In the genomic region with DNA sequence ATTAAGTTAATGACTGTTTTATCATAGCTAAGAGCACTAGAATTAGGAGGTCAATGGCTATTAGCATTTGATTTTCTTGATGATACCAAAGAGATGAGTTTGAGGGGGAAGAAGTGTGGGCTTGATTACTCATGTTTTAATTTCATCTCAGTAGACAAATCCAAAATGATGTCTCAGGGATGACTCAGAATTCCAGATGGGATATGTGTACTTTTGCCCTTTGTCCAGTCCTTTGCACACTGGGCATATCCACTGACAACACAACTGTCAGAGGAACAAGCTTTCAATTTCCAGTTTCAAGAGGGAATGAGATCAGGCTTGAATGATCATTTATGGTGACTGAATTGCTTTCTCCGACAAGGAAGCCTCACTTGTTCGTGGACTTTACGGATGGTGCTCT, we compare ENCODE assay signal across 22 cellular contexts.
DNase-seq lines count a peak whose midpoint lies in the region; ATAC-seq, FAIRE-seq and TF ChIP-seq lines count a peak whose summit lies in the region.
"Had no signal": no experiment of that assay in that cellular context is flagged by ENCODE, and none has a peak within 500 bp of the region (broad histone marks: within the 10 kb centered on the region; RNA-seq: fewer than 3 reads in every experiment).

No MANE protein-coding gene starts in this region.

- H3K9me3 ChIP-seq in keratinocyte (ENCODE audit: control insufficient read depth, low read depth, low read length): no peaks in the 10 kb centered on the region
- H3K9me3 ChIP-seq in spleen: peaks cover 0 to 5% (median 0%) of the 10 kb centered on the region in 8 donors
- H3K9me3 ChIP-seq: vagina had no signal

- intact Hi-C loops in activated T-helper 1 cell treated with anti-CD3 and anti-CD28 coated beads, Interleukin-12 subunit alpha, Interleukin-12 subunit beta, Interleukin-2, Interleukin-4 antibody, amounts not matched to agents 30 ng/mL and 10 ng/mL and 1 ng/mL, durations not matched to agents 14 hours and 24 hours and 36 hours (cut with micrococcal nuclease): no loop called here
- intact Hi-C loops in spleen (cut with DNase I; ENCODE audit: low total_unique reads): no loop called here

- peaks cover 2% of the 10 kb centered on the region for H3K27me3 Mint-ChIP-seq in activated T-helper 1 cell treated with anti-CD3 and anti-CD28 coated beads, Interleukin-12 subunit alpha, Interleukin-12 subunit beta, Interleukin-2, Interleukin-4 antibody, amounts not matched to agents 30 ng/mL and 10 ng/mL and 1 ng/mL, durations not matched to agents 14 hours and 24 hours and 36 hours (ENCODE audit: insufficient read depth)
- H3K27me3 Mint-ChIP-seq: activated CD8-positive, alpha-beta T cell treated with anti-CD3 and anti-CD28 coated beads for 36 hours; activated naive CD8-positive, alpha-beta T cell treated with anti-CD3 and anti-CD28 coated beads, Interleukin-2, amount 10 ng/mL, durations not matched to agents 7 days and 5 days; stimulated activated naive CD8-positive, alpha-beta T cell treated with anti-CD3 and anti-CD28 coated beads, Interleukin-15, amount 100 ng/mL, for 72 hours had no signal

- DNase-seq in AG10803 (ENCODE audit: low read depth): peak; percentile 42
- DNase-seq in HS-5 (ENCODE audit: low read depth): peak; percentile 67
- DNase-seq in astrocyte of the hippocampus (ENCODE audit: low read depth, low spot score): peak; percentile 6
- DNase-seq in keratinocyte (ENCODE audit: low read depth, low spot score): peak; percentile 7
- no peak for DNase-seq in activated T-helper 1 cell treated with anti-CD3 and anti-CD28 coated beads, Interleukin-12 subunit alpha, Interleukin-12 subunit beta, Interleukin-2, Interleukin-4 antibody, amounts not matched to agents 30 ng/mL and 10 ng/mL and 1 ng/mL, durations not matched to agents 14 hours and 24 hours and 36 hours (ENCODE audit: low spot score)
- no peak for DNase-seq in spleen
- DNase-seq: activated CD8-positive, alpha-beta T cell treated with anti-CD3 and anti-CD28 coated beads for 36 hours; activated naive CD8-positive, alpha-beta T cell treated with anti-CD3 and anti-CD28 coated beads, Interleukin-2, amount 10 ng/mL, durations not matched to agents 7 days and 5 days; activated T-cell treated with anti-CD3 and anti-CD28 coated beads, Interleukin-2, amount 50 U/mL, for 72 hours; central memory CD4-positive, alpha-beta T cell; effector memory CD4-positive, alpha-beta T cell; NCI-H1048; NCI-H2171 treated with DMSO at 0.1 percent for 48 hours; nephron progenitor cell; stimulated activated CD4-positive, alpha-beta T cell treated with anti-CD3 and anti-CD28 coated beads, Interleukin-15, amount 100 ng/mL, for 24 hours; stimulated activated naive CD8-positive, alpha-beta T cell treated with anti-CD3 and anti-CD28 coated beads, Interleukin-15, amount 100 ng/mL, for 72 hours; T-cell had no signal

- no peak for TF ChIP-seq CTCF in AG10803 (conservative IDR thresholded peaks at IDR 0.05; ENCODE audit: low read length)
- no peak for TF ChIP-seq CTCF in keratinocyte (optimal IDR thresholded peaks at IDR 0.05 in 1 of 3, IDR thresholded peaks at IDR 0.05 in 1 of 3, conservative IDR thresholded peaks at IDR 0.05 in 1 of 3; ENCODE audit: extremely low read depth in 1 of 3, insufficient read depth in 2 of 3, low read length in 3 of 3)
- no peak for TF ChIP-seq CTCF in spleen (IDR thresholded peaks at IDR 0.05 in 8 of 11, conservative IDR thresholded peaks at IDR 0.05 in 3 of 11)

- TF ChIP-seq POLR2A in spleen (IDR thresholded peaks at IDR 0.05): no peak

- H3K9ac ChIP-seq in keratinocyte (ENCODE audit: control insufficient read depth, extremely low read depth, insufficient read depth, low read length): no peak overlapping the region

- H4K20me1 ChIP-seq in keratinocyte (ENCODE audit: control insufficient read depth, extremely low read depth, insufficient read depth, low read length): no peaks in the 10 kb centered on the region

- H3K4me3 ChIP-seq in AG10803 (ENCODE audit: low read length) (no peak overlapping the region), keratinocyte (ENCODE audit: control insufficient read depth in 2 of 3, extremely low read depth in 1 of 3, insufficient read depth in 2 of 3, low read depth in 1 of 3, low read length in 3 of 3) (no peak overlapping the region), spleen (no peak overlapping the region)
- H3K4me3 ChIP-seq: vagina had no signal

- H3K27me3 ChIP-seq in keratinocyte (ENCODE audit: control insufficient read depth, extremely low read depth, insufficient read depth, low read length) (no peaks in the 10 kb centered on the region), spleen (replicated peaks in 1 of 7) (no peaks in the 10 kb centered on the region)
- H3K27me3 ChIP-seq: vagina had no signal

- dilution Hi-C loops in keratinocyte (cut with MboI; ENCODE audit: extremely low pct_ligation_motif_present, low sequenced_read_pairs): no loop called here

- no peak overlapping the region for H3K27ac Mint-ChIP-seq in activated T-helper 1 cell treated with anti-CD3 and anti-CD28 coated beads, Interleukin-12 subunit alpha, Interleukin-12 subunit beta, Interleukin-2, Interleukin-4 antibody, amounts not matched to agents 30 ng/mL and 10 ng/mL and 1 ng/mL, durations not matched to agents 14 hours and 24 hours and 36 hours
- H3K27ac Mint-ChIP-seq: activated CD8-positive, alpha-beta T cell treated with anti-CD3 and anti-CD28 coated beads for 36 hours; activated naive CD8-positive, alpha-beta T cell treated with anti-CD3 and anti-CD28 coated beads, Interleukin-2, amount 10 ng/mL, durations not matched to agents 7 days and 5 days; activated T-cell treated with anti-CD3 and anti-CD28 coated beads, Interleukin-2, amount 50 U/mL, for 72 hours; nephron progenitor cell; stimulated activated naive CD8-positive, alpha-beta T cell treated with anti-CD3 and anti-CD28 coated beads, Interleukin-15, amount 100 ng/mL, for 72 hours; T-cell had no signal

- no peaks in the 10 kb centered on the region for H3K9me1 ChIP-seq in keratinocyte (ENCODE audit: control insufficient read depth, extremely low read depth, insufficient read depth, low read length)

- no peaks in the 10 kb centered on the region for H3K4me1 ChIP-seq in keratinocyte (ENCODE audit: control insufficient read depth, extremely low read depth, insufficient read depth, low read length)
- no peaks in the 10 kb centered on the region for H3K4me1 ChIP-seq in spleen
- H3K4me1 ChIP-seq: vagina had no signal

- H3K79me2 ChIP-seq in keratinocyte (ENCODE audit: control insufficient read depth, insufficient read depth, low read length): no peaks in the 10 kb centered on the region

- no peaks in the 10 kb centered on the region for H3K4me1 Mint-ChIP-seq in activated T-helper 1 cell treated with anti-CD3 and anti-CD28 coated beads, Interleukin-12 subunit alpha, Interleukin-12 subunit beta, Interleukin-2, Interleukin-4 antibody, amounts not matched to agents 30 ng/mL and 10 ng/mL and 1 ng/mL, durations not matched to agents 14 hours and 24 hours and 36 hours (ENCODE audit: low read depth)
- H3K4me1 Mint-ChIP-seq: activated naive CD8-positive, alpha-beta T cell treated with anti-CD3 and anti-CD28 coated beads, Interleukin-2, amount 10 ng/mL, durations not matched to agents 7 days and 5 days; nephron progenitor cell; stimulated activated naive CD8-positive, alpha-beta T cell treated with anti-CD3 and anti-CD28 coated beads, Interleukin-15, amount 100 ng/mL, for 72 hours; T-cell had no signal

- WGBS in spleen, 5 donors: 78 to 100% (median 90%) methylated on average over 2 to 3 of the region's 3 CpGs

- no peak overlapping the region for H3K4me2 ChIP-seq in keratinocyte (ENCODE audit: control insufficient read depth, extremely low read depth, insufficient read depth, low read depth, low read length)

- FAIRE-seq in keratinocyte (lab: Jason Lieb, UNC): no peak
- FAIRE-seq: frontal cortex had no signal

- H3K27ac ChIP-seq in keratinocyte (ENCODE audit: control insufficient read depth, insufficient read depth, low read length) (no peak overlapping the region), spleen (no peak overlapping the region)
- H3K27ac ChIP-seq: vagina, VCaP had no signal

- no peak for ATAC-seq in GM18867 (IDR thresholded peaks at IDR 0.05; ENCODE audit: unreplicated experiment)
- no peak for ATAC-seq in HG02852 (IDR thresholded peaks at IDR 0.05; ENCODE audit: unreplicated experiment)
- ATAC-seq: activated CD8-positive, alpha-beta T cell treated with anti-CD3 and anti-CD28 coated beads for 36 hours; activated T-cell treated with anti-CD3 and anti-CD28 coated beads, Interleukin-2, amount 50 U/mL, for 72 hours; stimulated activated naive CD8-positive, alpha-beta T cell treated with anti-CD3 and anti-CD28 coated beads, Interleukin-15, amount 100 ng/mL, for 72 hours; T-cell had no signal

- H3K36me3 Mint-ChIP-seq in activated T-helper 1 cell treated with anti-CD3 and anti-CD28 coated beads, Interleukin-12 subunit alpha, Interleukin-12 subunit beta, Interleukin-2, Interleukin-4 antibody, amounts not matched to agents 30 ng/mL and 10 ng/mL and 1 ng/mL, durations not matched to agents 14 hours and 24 hours and 36 hours (ENCODE audit: low read depth): no peaks in the 10 kb centered on the region
- H3K36me3 Mint-ChIP-seq: activated naive CD8-positive, alpha-beta T cell treated with anti-CD3 and anti-CD28 coated beads, Interleukin-2, amount 10 ng/mL, durations not matched to agents 7 days and 5 days; T-cell had no signal

- H3K36me3 ChIP-seq in keratinocyte (ENCODE audit: control insufficient read depth in 2 of 2, extremely low read depth in 1 of 2, insufficient read depth in 2 of 2, low read length in 2 of 2) (no peaks in the 10 kb centered on the region), spleen (no peaks in the 10 kb centered on the region)
- H3K36me3 ChIP-seq: vagina had no signal

- H2AFZ ChIP-seq in keratinocyte (ENCODE audit: control insufficient read depth, low read length): no peak overlapping the region

- no peak overlapping the region for H3K4me3 Mint-ChIP-seq in activated T-helper 1 cell treated with anti-CD3 and anti-CD28 coated beads, Interleukin-12 subunit alpha, Interleukin-12 subunit beta, Interleukin-2, Interleukin-4 antibody, amounts not matched to agents 30 ng/mL and 10 ng/mL and 1 ng/mL, durations not matched to agents 14 hours and 24 hours and 36 hours
- H3K4me3 Mint-ChIP-seq: activated CD8-positive, alpha-beta T cell treated with anti-CD3 and anti-CD28 coated beads for 36 hours; activated naive CD8-positive, alpha-beta T cell treated with anti-CD3 and anti-CD28 coated beads, Interleukin-2, amount 10 ng/mL, durations not matched to agents 7 days and 5 days; activated T-cell treated with anti-CD3 and anti-CD28 coated beads, Interleukin-2, amount 50 U/mL, for 72 hours; nephron progenitor cell; stimulated activated naive CD8-positive, alpha-beta T cell treated with anti-CD3 and anti-CD28 coated beads, Interleukin-15, amount 100 ng/mL, for 72 hours; T-cell had no signal

- H3K9me3 Mint-ChIP-seq in activated T-helper 1 cell treated with anti-CD3 and anti-CD28 coated beads, Interleukin-12 subunit alpha, Interleukin-12 subunit beta, Interleukin-2, Interleukin-4 antibody, amounts not matched to agents 30 ng/mL and 10 ng/mL and 1 ng/mL, durations not matched to agents 14 hours and 24 hours and 36 hours: no peaks in the 10 kb centered on the region
- H3K9me3 Mint-ChIP-seq: activated CD8-positive, alpha-beta T cell treated with anti-CD3 and anti-CD28 coated beads for 36 hours; activated naive CD8-positive, alpha-beta T cell treated with anti-CD3 and anti-CD28 coated beads, Interleukin-2, amount 10 ng/mL, durations not matched to agents 7 days and 5 days; activated T-cell treated with anti-CD3 and anti-CD28 coated beads, Interleukin-2, amount 50 U/mL, for 72 hours; stimulated activated naive CD8-positive, alpha-beta T cell treated with anti-CD3 and anti-CD28 coated beads, Interleukin-15, amount 100 ng/mL, for 72 hours; T-cell had no signal

Comparison
In these comparisons a context has a peak if more than half of its experiments do, and no peak if none do; other contexts are left out.
1. DNase-seq: peak in AG10803 (single experiment), HS-5 (single experiment), astrocyte of the hippocampus (single experiment) and keratinocyte (single experiment); none in activated T-helper 1 cell treated with anti-CD3 and anti-CD28 coated beads, Interleukin-12 subunit alpha, Interleukin-12 subunit beta, Interleukin-2, Interleukin-4 antibody, amounts not matched to agents 30 ng/mL and 10 ng/mL and 1 ng/mL, durations not matched to agents 14 hours and 24 hours and 36 hours (single experiment) and spleen (single experiment).